ENCODE assay signal across 8 cellular contexts in the genomic region with DNA sequence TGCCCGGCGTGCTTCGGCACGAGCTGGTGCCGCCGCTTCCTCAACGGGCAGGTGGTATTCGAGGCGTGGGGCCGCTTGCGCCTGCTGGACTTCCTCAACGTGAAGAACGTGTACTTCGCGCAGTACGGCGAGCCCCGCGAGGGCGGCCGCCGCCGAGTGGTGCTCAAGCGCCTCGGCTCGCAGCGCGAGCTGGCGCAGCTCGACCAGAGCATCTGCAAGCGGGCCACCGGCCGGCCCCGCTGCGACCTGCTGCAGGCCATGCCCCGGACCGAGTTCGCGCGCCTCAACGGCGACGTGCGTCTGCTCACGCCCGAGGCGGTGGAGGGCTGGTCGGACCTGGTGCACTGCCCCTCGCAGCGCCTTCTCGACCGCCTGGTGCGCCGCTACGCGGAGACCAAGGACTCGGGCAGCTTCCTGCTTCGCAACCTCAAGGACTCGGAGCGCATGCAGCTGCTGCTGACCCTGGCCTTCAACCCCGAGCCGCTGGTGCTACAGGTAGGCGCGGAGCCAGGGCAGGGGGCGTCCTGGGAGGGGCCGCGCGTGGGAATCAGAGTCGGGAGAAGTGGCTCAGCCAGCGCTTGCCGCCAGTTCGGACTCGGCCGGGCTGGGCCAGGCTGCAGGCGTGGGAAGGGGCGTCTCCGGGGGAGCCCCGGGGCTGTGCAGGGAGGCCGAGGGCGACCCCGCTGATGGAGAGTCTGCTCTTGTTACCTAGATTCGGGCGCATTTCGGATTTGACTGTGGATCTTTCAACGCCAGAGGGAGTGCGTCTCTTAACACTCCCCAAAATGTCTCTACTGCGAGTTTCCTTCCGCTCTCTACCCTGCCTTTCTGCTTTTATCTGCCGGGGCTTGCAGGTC.
DNase-seq lines count a peak whose midpoint lies in the region; ATAC-seq and TF ChIP-seq lines count a peak whose summit lies in the region.

No MANE protein-coding gene starts in this region.

- peak overlapping the region; percentile 88 for H3K4me3 ChIP-seq in AG09309 (ENCODE audit: control insufficient read depth, low read depth, low read length)

- DNase-seq in AG09309 (ENCODE audit: low read depth) = peak; percentile 67
- DNase-seq in NCI-H2196 treated with DMSO at 0.1 percent for 48 hours (lab: John Stamatoyannopoulos, UW; ENCODE audit: unreplicated experiment) = peak; percentile 59
- DNase-seq in activated CD4-positive, CD25-positive, alpha-beta regulatory T cell treated with anti-CD3 and anti-CD28 coated beads, Interleukin-2, amount 50 U/mL, for 16 hours (ENCODE audit: low read depth, low spot score) = peak; percentile 47
- peak; percentile 86 for DNase-seq in cerebellar cortex (ENCODE audit: low spot score)
- peak; percentile 86 for DNase-seq in islet precursor cell
- DNase-seq in stimulated activated CD4-positive, alpha-beta T cell treated with anti-CD3 and anti-CD28 coated beads, Interleukin-12 subunit alpha, Interleukin-12 subunit beta, amount 100 ng/mL, for 4 hours = peak; percentile 45

- ATAC-seq in GM18873 (IDR thresholded peaks at IDR 0.05; ENCODE audit: low FRiP score, unreplicated experiment) (peak; percentile 33), HG03139 (IDR thresholded peaks at IDR 0.05; ENCODE audit: unreplicated experiment) (peak; percentile 25)

- TF ChIP-seq CTCF in AG09309 (IDR thresholded peaks at IDR 0.05; ENCODE audit: control insufficient read depth, insufficient read depth, low read depth, low read length, missing control alignments) = peak; percentile 59

Comparison
In these comparisons a context has a peak if more than half of its experiments do, and no peak if none do; other contexts are left out.
1. Peak in every context shown above with its lines: DNase-seq, ATAC-seq and H3K4me3 ChIP-seq.